ENCODE assay signal across 1 cellular context in the genomic region with DNA sequence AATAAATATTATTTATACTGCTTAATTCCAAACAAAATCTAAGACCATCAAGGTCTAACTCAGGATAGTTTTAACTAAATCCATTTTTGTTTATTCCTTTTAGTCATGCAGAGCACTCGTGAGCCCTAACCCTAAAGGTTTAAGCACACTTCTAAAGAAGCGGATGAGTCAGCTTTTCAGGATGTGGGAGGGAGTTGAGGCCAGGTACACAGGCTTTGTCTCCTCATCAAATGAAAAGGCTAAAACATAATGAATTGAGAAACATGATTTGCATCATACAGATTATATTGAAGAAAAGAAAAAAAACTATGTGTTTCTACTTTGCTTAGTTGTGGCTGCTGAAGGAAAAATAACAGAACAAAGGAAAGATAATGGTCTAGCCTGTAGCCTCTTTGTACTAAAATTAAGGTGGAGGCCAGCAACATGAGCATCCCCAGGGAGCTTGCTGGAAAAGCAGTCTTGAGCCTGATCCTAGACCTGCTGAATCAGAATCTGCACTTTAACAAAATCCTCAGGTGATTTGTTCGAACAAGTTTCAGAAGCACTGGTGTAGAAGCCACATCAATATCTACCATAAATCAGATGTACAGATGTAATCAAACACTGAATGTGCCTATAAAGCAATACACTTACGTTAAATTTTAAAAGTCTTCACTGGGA.
TF ChIP-seq lines count a peak whose summit lies in the region.

No MANE protein-coding gene starts in this region.

TF ChIP-seq in H1, 55 proteins besides CTCF, POLR2A, EP300 and RAD21:
- TF ChIP-seq MAFK (IDR thresholded peaks at IDR 0.05; ENCODE audit: low read depth, low read length) (peak; percentile 82), KDM1A (IDR thresholded peaks at IDR 0.05; ENCODE audit: borderline replicate concordance, low read length) (no peak), JUND (IDR thresholded peaks at IDR 0.05; ENCODE audit: low read length) (peak; percentile 66; the same call in 1 of the 2 replicates), BACH1 (IDR thresholded peaks at IDR 0.05; ENCODE audit: low read length) (peak; percentile 82)
